In genomic region chr20:10611357-10611756, GRCh38 we compare ENCODE assay signal across 9 cellular contexts.
DNase-seq lines count a peak whose midpoint lies in the region; ATAC-seq and TF ChIP-seq lines count a peak whose summit lies in the region.
"Had no signal": no experiment of that assay in that cellular context is flagged by ENCODE, and none has a peak within 500 bp of the region (broad histone marks: within the 10 kb centered on the region; RNA-seq: fewer than 3 reads in every experiment).

No MANE protein-coding gene starts in this region.

- no peaks in the 10 kb centered on the region for H3K9me3 Mint-ChIP-seq in activated CD4-positive, alpha-beta T cell treated with anti-CD3 and anti-CD28 coated beads for 36 hours (ENCODE audit: low read depth)

- H3K27me3 Mint-ChIP-seq in activated CD4-positive, alpha-beta T cell treated with anti-CD3 and anti-CD28 coated beads for 36 hours = no peaks in the 10 kb centered on the region
- no peaks in the 10 kb centered on the region for H3K27me3 Mint-ChIP-seq in T-helper 17 cell

- no peaks in the 10 kb centered on the region for H3K36me3 ChIP-seq in WERI-Rb-1

- no peak overlapping the region for H3K27ac ChIP-seq in WERI-Rb-1
- H3K27ac ChIP-seq: neutrophil had no signal

- H3K4me3 ChIP-seq in WERI-Rb-1 (ENCODE audit: low read depth, low read length) = no peak overlapping the region

- H3K27ac Mint-ChIP-seq in activated CD4-positive, alpha-beta T cell treated with anti-CD3 and anti-CD28 coated beads for 36 hours = no peak overlapping the region
- H3K27ac Mint-ChIP-seq in T-helper 17 cell = no peak overlapping the region

- CTCF ChIA-PET in activated CD4-positive, alpha-beta T cell treated with anti-CD3 and anti-CD28 coated beads for 36 hours (lab: Charles Lee) = no interaction called here

- no peaks in the 10 kb centered on the region for H3K27me3 ChIP-seq in WERI-Rb-1 (ENCODE audit: insufficient read depth, low read depth, severe bottlenecking)
- H3K27me3 ChIP-seq: neutrophil had no signal

- peak; percentile 33 for DNase-seq in activated CD4-positive, alpha-beta T cell treated with anti-CD3 and anti-CD28 coated beads for 36 hours
- DNase-seq in activated CD4-positive, alpha-beta T cell treated with anti-CD3 and anti-CD28 coated beads for 4 hours = no peak
- DNase-seq in WERI-Rb-1 = peak; percentile 63
- peak; percentile 86 for DNase-seq in islet precursor cell
- DNase-seq in NCI-H2171 treated with DMSO at 0.1 percent for 48 hours (lab: John Stamatoyannopoulos, UW) = no peak
- DNase-seq in NCI-H510A treated with DMSO at 0.1 percent for 48 hours (lab: John Stamatoyannopoulos, UW) = no peak
- DNase-seq in T-helper 17 cell = no peak

- peaks cover 24% of the 10 kb centered on the region for H3K36me3 Mint-ChIP-seq in activated CD4-positive, alpha-beta T cell treated with anti-CD3 and anti-CD28 coated beads for 36 hours (ENCODE audit: low read depth)
- H3K36me3 Mint-ChIP-seq in T-helper 17 cell (ENCODE audit: low read depth) = peaks cover 5% of the 10 kb centered on the region

- TF ChIP-seq CTCF in WERI-Rb-1 (IDR thresholded peaks at IDR 0.05; ENCODE audit: low read depth, low read length) = peak; percentile 75

- no peak for ATAC-seq in activated CD4-positive, alpha-beta T cell treated with anti-CD3 and anti-CD28 coated beads for 36 hours
- ATAC-seq in HG03066 (IDR thresholded peaks at IDR 0.05; ENCODE audit: low read depth, unreplicated experiment) (peak; percentile 65), T-helper 17 cell (no peak)

- no peak overlapping the region for H3K4me3 Mint-ChIP-seq in activated CD4-positive, alpha-beta T cell treated with anti-CD3 and anti-CD28 coated beads for 36 hours
- no peak overlapping the region for H3K4me3 Mint-ChIP-seq in T-helper 17 cell

- intact Hi-C loops in activated CD4-positive, alpha-beta T cell treated with anti-CD3 and anti-CD28 coated beads for 36 hours (cut with DNase I, micrococcal nuclease) = no loop called here

- POLR2A ChIA-PET in activated CD4-positive, alpha-beta T cell treated with anti-CD3 and anti-CD28 coated beads for 36 hours (lab: Charles Lee) = no interaction called here

- H3K9me3 ChIP-seq in WERI-Rb-1 (ENCODE audit: severe bottlenecking) (no peaks in the 10 kb centered on the region), T-helper 17 cell (ENCODE audit: control insufficient read depth, low read length, poor library complexity, severe bottlenecking) (no peaks in the 10 kb centered on the region)
- H3K9me3 ChIP-seq: neutrophil had no signal

- no peaks in the 10 kb centered on the region for H3K4me1 Mint-ChIP-seq in activated CD4-positive, alpha-beta T cell treated with anti-CD3 and anti-CD28 coated beads for 36 hours
- no peaks in the 10 kb centered on the region for H3K4me1 Mint-ChIP-seq in T-helper 17 cell

Comparison
In these comparisons a context has a peak if more than half of its experiments do, and no peak if none do; other contexts are left out.
1. DNase-seq: peak in activated CD4-positive, alpha-beta T cell treated with anti-CD3 and anti-CD28 coated beads for 36 hours (single experiment), WERI-Rb-1 (single experiment) and islet precursor cell (single experiment); none in activated CD4-positive, alpha-beta T cell treated with anti-CD3 and anti-CD28 coated beads for 4 hours (0 of 2), NCI-H2171 treated with DMSO at 0.1 percent for 48 hours (single experiment), NCI-H510A treated with DMSO at 0.1 percent for 48 hours (single experiment) and T-helper 17 cell (0 of 3).